23 cellular contexts compared by ENCODE assay signal in the genomic region with DNA sequence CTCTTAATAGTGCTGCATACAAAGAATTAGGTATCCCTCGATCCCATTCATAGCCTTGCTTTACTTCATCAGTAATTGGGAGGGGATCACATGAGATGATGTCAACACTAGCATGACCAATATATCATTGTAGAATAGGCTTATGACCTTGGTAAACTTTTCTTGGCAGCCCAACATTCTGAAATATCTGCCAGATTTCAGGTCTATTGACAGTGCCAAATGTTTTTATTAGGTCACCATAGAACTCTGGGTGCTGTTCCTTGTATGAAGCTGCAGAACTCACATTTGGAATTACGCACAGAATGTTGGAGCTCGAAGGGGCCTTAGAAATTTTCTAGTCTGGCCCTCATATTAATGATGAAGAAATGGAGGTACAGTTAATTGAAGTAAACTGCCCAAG.
"Had no signal": no experiment of that assay in that cellular context is flagged by ENCODE, and none has a peak within 500 bp of the region (broad histone marks: within the 10 kb centered on the region; RNA-seq: fewer than 3 reads in every experiment).

No MANE protein-coding gene starts in this region.

- H3K36me3 ChIP-seq: MG63 had no signal

- H3K4me3 ChIP-seq: MG63 had no signal

- DNase-seq: IMR-90, Karpas-422, KG1, MG63, NCI-H1092, NCI-H1105 treated with DMSO at 0.1 percent for 48 hours, NCI-H1417 treated with DMSO at 0.1 percent for 48 hours, NCI-H146, NCI-H1694 treated with DMSO at 0.1 percent for 48 hours, NCI-H1930, NCI-H2081, NCI-H2107, NCI-H2227 treated with DMSO at 0.1 percent for 48 hours, NCI-H510A, NCI-H524 treated with DMSO at 0.1 percent for 48 hours, NCI-H69, NCI-H774, PC-3, SK-N-SH, SW 1271 had no signal

- H3K27ac ChIP-seq: RWPE1 had no signal

- ATAC-seq: HepG2, Panc1, PC-3 had no signal

- FAIRE-seq: HepG2 had no signal

- H3K27me3 ChIP-seq: MG63 had no signal

- H3K9me3 ChIP-seq: SK-N-SH had no signal
